Comparison of ENCODE assay signal across 21 cellular contexts in the genomic region with DNA sequence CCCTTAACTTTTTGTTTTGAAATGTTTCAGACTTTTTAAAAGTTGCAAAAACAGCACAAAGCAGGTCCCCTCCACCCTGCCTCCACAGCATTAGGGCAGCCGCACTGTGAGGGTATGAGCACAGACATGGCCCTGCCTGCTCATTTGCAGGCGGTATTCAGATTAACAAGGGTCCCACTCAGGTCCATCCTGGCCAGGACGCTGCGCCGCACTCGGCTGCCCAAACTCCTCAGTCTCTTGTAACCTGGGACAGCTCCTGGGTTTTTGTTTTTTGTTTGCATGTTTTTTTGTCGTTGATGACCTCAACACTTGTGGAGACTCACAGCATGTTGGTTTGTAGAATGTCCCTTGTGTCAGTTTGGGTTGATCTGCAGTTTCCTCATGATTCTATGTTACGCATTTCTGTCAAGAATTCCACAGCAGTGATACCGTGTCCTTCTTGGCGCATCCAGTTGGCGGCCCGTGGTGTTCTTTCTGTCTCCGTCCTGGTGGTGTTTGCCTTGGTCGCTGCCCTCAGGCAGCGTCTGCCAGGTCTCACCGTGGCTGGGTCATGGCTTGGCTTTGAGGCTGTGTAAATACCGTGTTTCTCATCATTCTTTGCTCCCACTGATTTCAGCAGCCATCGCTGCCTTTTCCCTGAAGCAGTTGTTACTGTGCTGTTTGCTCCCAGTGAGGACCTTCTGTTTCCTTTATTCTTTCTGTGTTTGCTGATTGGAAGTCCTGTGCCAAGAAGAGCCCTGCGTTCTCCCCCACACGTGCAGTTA. TPM values are rescaled to one million over a fixed set of nuclear protein-coding genes. Genes with fewer than 3 reads are reported as not detected.
A peak's percentile ranks its signal among the peaks of the same experiment; 100 is the strongest.
DNase-seq lines count a peak whose midpoint lies in the region; ATAC-seq, FAIRE-seq and TF ChIP-seq lines count a peak whose summit lies in the region.
"Had no signal": no experiment of that assay in that cellular context is flagged by ENCODE, and none has a peak within 500 bp of the region (broad histone marks: within the 10 kb centered on the region; RNA-seq: fewer than 3 reads in every experiment).

No MANE protein-coding gene starts in this region.

- peaks cover 5% of the 10 kb centered on the region for H3K36me3 Mint-ChIP-seq in T-helper 17 cell (ENCODE audit: low read depth)
- peaks cover 69% of the 10 kb centered on the region for H3K36me3 Mint-ChIP-seq in endodermal cell (ENCODE audit: low read depth)
- peaks cover 46% of the 10 kb centered on the region for H3K36me3 Mint-ChIP-seq in nephron progenitor cell (ENCODE audit: low read depth)

- H3K4me1 Mint-ChIP-seq in T-helper 17 cell (peaks cover 18% of the 10 kb centered on the region), endodermal cell (no peaks in the 10 kb centered on the region), nephron progenitor cell (peaks cover 9% of the 10 kb centered on the region)
- H3K4me1 Mint-ChIP-seq: GM23338 had no signal

- peaks cover 73% of the 10 kb centered on the region for H3K36me3 ChIP-seq in endodermal cell (ENCODE audit: control insufficient read depth, insufficient read depth, low read length)

- H3K27ac ChIP-seq in C4-2B = peak overlapping the region; percentile 89
- H3K27ac ChIP-seq in endodermal cell (ENCODE audit: low read depth, low read length) = no peak overlapping the region
- H3K27ac ChIP-seq: A549, KMS-11 had no signal

- H3K4me3 ChIP-seq in endodermal cell (ENCODE audit: low read length) = no peak overlapping the region
- H3K4me3 ChIP-seq: A549, GM23338 had no signal

- ATAC-seq in T-helper 17 cell = no peak
- no peak for ATAC-seq in HG03469 (IDR thresholded peaks at IDR 0.05; ENCODE audit: unreplicated experiment)
- ATAC-seq: A549, HCT116 had no signal

- H3K9me3 Mint-ChIP-seq in endodermal cell (no peaks in the 10 kb centered on the region), nephron progenitor cell (no peaks in the 10 kb centered on the region)
- H3K9me3 Mint-ChIP-seq: CD4-positive, alpha-beta T cell; GM23338 had no signal

- no peak overlapping the region for H3K9ac ChIP-seq in endodermal cell (ENCODE audit: extremely low read depth, low read length, poor library complexity, severe bottlenecking)
- H3K9ac ChIP-seq: KMS-11 had no signal

- H3K4me1 ChIP-seq in endodermal cell (ENCODE audit: control insufficient read depth, insufficient read depth, low read length) = no peaks in the 10 kb centered on the region
- H3K4me1 ChIP-seq: A549 had no signal

- WGBS in endodermal cell (ENCODE audit: insufficient coverage in 1 of 2, insufficient read length in 1 of 2), 2 experiments = 95 to 96% methylated on average over 20 of the region's 20 CpGs

- no peaks in the 10 kb centered on the region for H3K9me3 ChIP-seq in T-helper 17 cell (ENCODE audit: control insufficient read depth, low read length, poor library complexity, severe bottlenecking)
- H3K9me3 ChIP-seq in endodermal cell (ENCODE audit: control insufficient read depth, low read length) = no peaks in the 10 kb centered on the region
- H3K9me3 ChIP-seq: A549 had no signal

- no peak for DNase-seq in T-helper 17 cell
- no peak for DNase-seq in endodermal cell
- no peak for DNase-seq in nephron progenitor cell
- no peak for DNase-seq in GM19239 (ENCODE audit: insufficient read length, low spot score)
- DNase-seq in retina = no peak
- DNase-seq: CD4-positive, alpha-beta T cell; COR-L47; DMS79; IMR-90; NCI-H1105; NCI-H2029 treated with DMSO at 0.1 percent for 48 hours; NCI-H2171 treated with DMSO at 0.1 percent for 48 hours; NCI-H524 treated with DMSO at 0.1 percent for 48 hours had no signal

- H3K27ac Mint-ChIP-seq in T-helper 17 cell (peak overlapping the region; percentile 54), endodermal cell (peak overlapping the region; percentile 32), nephron progenitor cell (peak overlapping the region; percentile 11)
- H3K27ac Mint-ChIP-seq: CD4-positive, alpha-beta T cell; GM23338 had no signal

- no peak for FAIRE-seq in GM19239 (lab: Jason Lieb, UNC)
- FAIRE-seq: A549, HTR-8/SVneo, RCC 7860 had no signal

- H3K27me3 Mint-ChIP-seq in T-helper 17 cell (no peaks in the 10 kb centered on the region), endodermal cell (ENCODE audit: insufficient read depth) (no peaks in the 10 kb centered on the region), nephron progenitor cell (ENCODE audit: low read depth, poor library complexity) (no peaks in the 10 kb centered on the region)
- H3K27me3 Mint-ChIP-seq: CD4-positive, alpha-beta T cell had no signal

- H3K27me3 ChIP-seq in endodermal cell (ENCODE audit: control insufficient read depth, insufficient read depth, low read length, poor library complexity, severe bottlenecking) = no peaks in the 10 kb centered on the region

- H3K4me3 Mint-ChIP-seq in T-helper 17 cell (no peak overlapping the region), endodermal cell (no peak overlapping the region), nephron progenitor cell (no peak overlapping the region)
- H3K4me3 Mint-ChIP-seq: CD4-positive, alpha-beta T cell; GM23338 had no signal

- no peak for TF ChIP-seq CTCF in C4-2B (conservative IDR thresholded peaks at IDR 0.05)
- TF ChIP-seq CTCF in endodermal cell (conservative IDR thresholded peaks at IDR 0.05) = no peak
- TF ChIP-seq CTCF in nephron progenitor cell (IDR thresholded peaks at IDR 0.05) = no peak

RNA-seq across cellular contexts. Expression of a gene that starts 18.5 kb away (rescaled TPM):
- total RNA-seq in T-helper 17 cell (10 to 100 TPM; 22.8 to 28.6 TPM), endodermal cell (10 to 100 TPM; 29.2 to 40.0 TPM)
- polyA plus RNA-seq in endodermal cell (2013, experiment 1 of 2) = 22.5 TPM
- 19.3 TPM for polyA plus RNA-seq in endodermal cell (2013, experiment 2 of 2)

RNA-seq across cellular contexts. Expression of a gene that starts 18.8 kb away (rescaled TPM):
- 1 to 10 TPM; 5.5 to 7.9 TPM for total RNA-seq in T-helper 17 cell
- 10 to 100 TPM; 43.0 to 58.9 TPM for total RNA-seq in endodermal cell
- polyA plus RNA-seq in endodermal cell (2013, experiment 1 of 2) = 44.2 TPM
- 38.1 TPM for polyA plus RNA-seq in endodermal cell (2013, experiment 2 of 2)

RNA-seq across cellular contexts. Expression of a gene that starts 47.4 kb away (rescaled TPM):
- total RNA-seq in T-helper 17 cell (10 to 100 TPM; 11.6 to 14.4 TPM), endodermal cell (100 to 1,000 TPM; 161 to 168 TPM)
- 154 TPM for polyA plus RNA-seq in endodermal cell (2013, experiment 1 of 2)
- polyA plus RNA-seq in endodermal cell (2013, experiment 2 of 2) = 159 TPM

Comparison
In these comparisons a context has a peak if more than half of its experiments do, and no peak if none do; other contexts are left out.
1. RNA of a gene that starts 18.8 kb away (total RNA-seq): 43.0 to 58.9 TPM in endodermal cell; 5.5 to 7.9 TPM in T-helper 17 cell; every median in the first group is over 4 times any median in the second.
2. RNA of a gene that starts 47.4 kb away (total RNA-seq): 161 to 168 TPM in endodermal cell; 11.6 to 14.4 TPM in T-helper 17 cell; every median in the first group is over 10 times any median in the second.
3. Peak in every context shown above with its lines, with median percentiles within 50 percentile points of each other: H3K27ac Mint-ChIP-seq.